2 cellular contexts compared by ENCODE assay signal in the genomic region with DNA sequence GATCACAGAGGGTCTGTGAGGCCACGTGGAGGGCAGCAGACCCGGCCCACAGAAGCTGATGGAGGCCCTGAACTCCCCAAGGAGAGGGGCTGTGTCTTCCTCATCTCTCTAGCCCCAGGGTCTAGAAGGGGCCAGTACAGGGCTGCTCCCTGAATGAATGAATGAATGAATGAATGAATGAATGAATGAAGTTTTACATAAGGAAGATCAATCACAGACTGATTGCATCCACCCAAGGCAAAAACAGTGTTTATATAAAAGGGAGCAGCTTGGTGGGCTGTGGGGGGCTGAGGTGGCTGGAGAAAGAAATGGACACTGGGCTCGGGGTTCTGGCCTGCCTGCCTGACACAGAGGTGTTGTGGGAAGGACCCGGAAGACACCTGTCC.
TF ChIP-seq lines count a peak whose summit lies in the region.

No MANE protein-coding gene starts in this region.

TF ChIP-seq in HepG2, 621 proteins besides CTCF, POLR2A, EP300 and RAD21:
- TF ChIP-seq ZNF24 (IDR thresholded peaks at IDR 0.05) = peak; percentile 60; the same call in 1 of the 2 replicates
- no peak for TF ChIP-seq ZNF589 (CRISPR knock-in tag; conservative IDR thresholded peaks at IDR 0.05)

TF ChIP-seq in GM12878, 131 proteins besides CTCF, POLR2A, EP300 and RAD21:
- TF ChIP-seq ZNF24 (IDR thresholded peaks at IDR 0.05) (peak; percentile 85), BMI1 (IDR thresholded peaks at IDR 0.05; ENCODE audit: borderline replicate concordance) (no peak)
